ENCODE assay signal across 24 cellular contexts in genomic region chr22:46980392-46980791, GRCh38.
DNase-seq lines count a peak whose midpoint lies in the region; ATAC-seq lines count a peak whose summit lies in the region.
"Had no signal": no experiment of that assay in that cellular context is flagged by ENCODE, and none has a peak within 500 bp of the region (broad histone marks: within the 10 kb centered on the region; RNA-seq: fewer than 3 reads in every experiment).

No MANE protein-coding gene starts in this region.

- no peak for DNase-seq in activated T-cell treated with anti-CD3 and anti-CD28 coated beads, Interleukin-2, amount 50 U/mL, for 72 hours
- no peak for DNase-seq in activated T-cell treated with anti-CD3 and anti-CD28 coated beads, Interleukin-2, amount 50 U/mL, for 48 hours
- DNase-seq in T-helper 17 cell = no peak
- DNase-seq in effector memory CD8-positive, alpha-beta T cell = no peak
- DNase-seq in activated CD8-positive, alpha-beta memory T cell treated with anti-CD3 and anti-CD28 coated beads, Interleukin-2, amount 50 U/mL, for 48 hours = no peak
- DNase-seq: 8988T; ACHN; BE2C; C1 segment of cervical spinal cord; CD4-positive, alpha-beta memory T cell; CD4-positive, CD25-positive, alpha-beta regulatory T cell; CD8-positive, alpha-beta memory T cell; COR-L47; DMS 273 treated with DMSO at 0.1 percent for 48 hours; DMS153; DMS53; DMS79; DND-41; EL; GDM1 had no signal

- H3K4me3 Mint-ChIP-seq in activated T-cell treated with anti-CD3 and anti-CD28 coated beads, Interleukin-2, amount 50 U/mL, for 72 hours = no peak overlapping the region
- H3K4me3 Mint-ChIP-seq in T-helper 17 cell = no peak overlapping the region
- H3K4me3 Mint-ChIP-seq in effector memory CD8-positive, alpha-beta T cell = no peak overlapping the region
- H3K4me3 Mint-ChIP-seq: CD14-positive monocyte; CD4-positive, alpha-beta memory T cell; CD4-positive, CD25-positive, alpha-beta regulatory T cell; CD8-positive, alpha-beta memory T cell had no signal

- peak overlapping the region; percentile 25 for H3K27ac Mint-ChIP-seq in activated T-cell treated with anti-CD3 and anti-CD28 coated beads, Interleukin-2, amount 50 U/mL, for 72 hours
- peak overlapping the region; percentile 67 for H3K27ac Mint-ChIP-seq in T-helper 17 cell
- peak overlapping the region; percentile 11 to 33 for H3K27ac Mint-ChIP-seq in effector memory CD8-positive, alpha-beta T cell
- H3K27ac Mint-ChIP-seq: CD14-positive monocyte; CD4-positive, CD25-positive, alpha-beta regulatory T cell had no signal

- H3K27me3 Mint-ChIP-seq in activated T-cell treated with anti-CD3 and anti-CD28 coated beads, Interleukin-2, amount 50 U/mL, for 72 hours (ENCODE audit: low read depth) = no peaks in the 10 kb centered on the region
- no peaks in the 10 kb centered on the region for H3K27me3 Mint-ChIP-seq in T-helper 17 cell
- H3K27me3 Mint-ChIP-seq in effector memory CD8-positive, alpha-beta T cell = no peaks in the 10 kb centered on the region
- H3K27me3 Mint-ChIP-seq: CD4-positive, alpha-beta memory T cell; CD4-positive, CD25-positive, alpha-beta regulatory T cell; CD8-positive, alpha-beta memory T cell had no signal

- ATAC-seq in activated T-cell treated with anti-CD3 and anti-CD28 coated beads, Interleukin-2, amount 50 U/mL, for 72 hours (replicated peaks in 1 of 2) = no peak
- ATAC-seq in T-helper 17 cell = no peak
- no peak for ATAC-seq in effector memory CD8-positive, alpha-beta T cell (replicated peaks)
- no peak for ATAC-seq in GM18870 (IDR thresholded peaks at IDR 0.05; ENCODE audit: unreplicated experiment)
- ATAC-seq: GM12878 had no signal

- no peaks in the 10 kb centered on the region for H3K9me3 Mint-ChIP-seq in activated T-cell treated with anti-CD3 and anti-CD28 coated beads, Interleukin-2, amount 50 U/mL, for 72 hours
- no peaks in the 10 kb centered on the region for H3K9me3 Mint-ChIP-seq in effector memory CD8-positive, alpha-beta T cell
- H3K9me3 Mint-ChIP-seq: CD4-positive, alpha-beta memory T cell; CD4-positive, CD25-positive, alpha-beta regulatory T cell; CD8-positive, alpha-beta memory T cell had no signal

- H3K36me3 Mint-ChIP-seq in activated T-cell treated with anti-CD3 and anti-CD28 coated beads, Interleukin-2, amount 50 U/mL, for 72 hours (ENCODE audit: insufficient read depth in 2 of 2) = peaks cover 0 to 3% of the 10 kb centered on the region in 2 donors
- peaks cover 6% of the 10 kb centered on the region for H3K36me3 Mint-ChIP-seq in T-helper 17 cell (ENCODE audit: low read depth)
- H3K36me3 Mint-ChIP-seq in effector memory CD8-positive, alpha-beta T cell (ENCODE audit: insufficient read depth) = peaks cover 25% of the 10 kb centered on the region

- H3K4me1 Mint-ChIP-seq in activated T-cell treated with anti-CD3 and anti-CD28 coated beads, Interleukin-2, amount 50 U/mL, for 72 hours (ENCODE audit: low read depth) = no peaks in the 10 kb centered on the region
- peaks cover 30% of the 10 kb centered on the region for H3K4me1 Mint-ChIP-seq in T-helper 17 cell
- H3K4me1 Mint-ChIP-seq in effector memory CD8-positive, alpha-beta T cell (ENCODE audit: low read depth in 2 of 2) = peaks cover 14 to 35% of the 10 kb centered on the region in 2 donors
- H3K4me1 Mint-ChIP-seq: CD14-positive monocyte had no signal

- H3K9me3 ChIP-seq in T-helper 17 cell (ENCODE audit: control insufficient read depth, low read length, poor library complexity, severe bottlenecking) = no peaks in the 10 kb centered on the region
- H3K9me3 ChIP-seq: BE2C, BLaER1 had no signal
